17 cellular contexts compared by ENCODE assay signal in genomic region chr1:113998361-113998760, GRCh38. TPM values are rescaled to one million over a fixed set of nuclear protein-coding genes. Genes with fewer than 3 reads are reported as not detected.
A peak's percentile ranks its signal among the peaks of the same experiment; 100 is the strongest.
DNase-seq lines count a peak whose midpoint lies in the region; ATAC-seq and TF ChIP-seq lines count a peak whose summit lies in the region.
"Had no signal": no experiment of that assay in that cellular context is flagged by ENCODE, and none has a peak within 500 bp of the region (broad histone marks: within the 10 kb centered on the region; RNA-seq: fewer than 3 reads in every experiment).

No MANE protein-coding gene starts in this region.

- no peaks in the 10 kb centered on the region for H3K27me3 ChIP-seq in neural progenitor cell
- H3K27me3 ChIP-seq: breast epithelium, pancreas, SJSA1 had no signal

- H3K79me2 ChIP-seq in neural progenitor cell (ENCODE audit: low read depth) = no peaks in the 10 kb centered on the region

- no peak overlapping the region for H3K27ac ChIP-seq in neural progenitor cell
- H3K27ac ChIP-seq: breast epithelium, pancreas, SJSA1 had no signal

- no peak for TF ChIP-seq POLR2A in NB4 (IDR thresholded peaks at IDR 0.05; ENCODE audit: extremely low read depth, insufficient read length)
- TF ChIP-seq POLR2A in erythroblast (IDR thresholded peaks at IDR 0.05; ENCODE audit: low read length) = no peak

- H3K36me3 ChIP-seq in neural progenitor cell = no peaks in the 10 kb centered on the region
- H3K36me3 ChIP-seq: breast epithelium, pancreas, SJSA1 had no signal

- H3K4me2 ChIP-seq in neural progenitor cell = no peak overlapping the region

- no peaks in the 10 kb centered on the region for H3K27me3 Mint-ChIP-seq in neural progenitor cell (ENCODE audit: insufficient read depth, low read depth)

- H3K4me3 ChIP-seq in NB4 (ENCODE audit: low read depth, low read length) (no peak overlapping the region), astrocyte of the spinal cord (ENCODE audit: low read depth, low read length) (no peak overlapping the region), neural progenitor cell (no peak overlapping the region)
- H3K4me3 ChIP-seq: breast epithelium, pancreas, SJSA1 had no signal

- H2AFZ ChIP-seq in neural progenitor cell (replicated peaks) = peak overlapping the region; percentile 83

- no peak overlapping the region for H3K4me3 Mint-ChIP-seq in neural progenitor cell
- H3K4me3 Mint-ChIP-seq: activated B cell treated with CpG ODN at 0.5 μM for 24 hours; activated naive CD4-positive, alpha-beta T cell treated with anti-CD3 and anti-CD28 coated beads, Interleukin-2, amount 10 ng/mL, durations not matched to agents 7 days and 5 days; immature natural killer cell had no signal

- peaks cover 21% of the 10 kb centered on the region for H3K9me3 Mint-ChIP-seq in neural progenitor cell

- no peaks in the 10 kb centered on the region for H3K36me3 Mint-ChIP-seq in neural progenitor cell

- peaks cover 17% of the 10 kb centered on the region for H3K4me1 Mint-ChIP-seq in neural progenitor cell
- H3K4me1 Mint-ChIP-seq: activated B cell treated with CpG ODN at 0.5 μM for 24 hours; activated naive CD4-positive, alpha-beta T cell treated with anti-CD3 and anti-CD28 coated beads, Interleukin-2, amount 10 ng/mL, durations not matched to agents 7 days and 5 days; immature natural killer cell had no signal

- ATAC-seq in GM19035 (IDR thresholded peaks at IDR 0.05; ENCODE audit: unreplicated experiment) = no peak

- H3F3A ChIP-seq in neural progenitor cell (ENCODE audit: low read depth) = peaks cover 16% of the 10 kb centered on the region

- in situ Hi-C loops in astrocyte of the spinal cord (cut with HindIII; ENCODE audit: low sequenced_read_pairs) = no loop called here

- H3K9me3 ChIP-seq in neural progenitor cell (ENCODE audit: low read depth) = peaks cover 6% of the 10 kb centered on the region
- H3K9me3 ChIP-seq: pancreas had no signal

- H4K20me1 ChIP-seq in neural progenitor cell (ENCODE audit: low read depth) = no peaks in the 10 kb centered on the region

- H3K27ac Mint-ChIP-seq in neural progenitor cell = no peak overlapping the region
- H3K27ac Mint-ChIP-seq: activated B cell treated with CpG ODN at 0.5 μM for 24 hours; activated naive CD4-positive, alpha-beta T cell treated with anti-CD3 and anti-CD28 coated beads, Interleukin-2, amount 10 ng/mL, durations not matched to agents 7 days and 5 days; immature natural killer cell had no signal

- TF ChIP-seq CTCF in NB4 (IDR thresholded peaks at IDR 0.05; ENCODE audit: low read depth, low read length) (no peak), astrocyte of the spinal cord (IDR thresholded peaks at IDR 0.05; ENCODE audit: low read depth, low read length) (no peak), neural progenitor cell (IDR thresholded peaks at IDR 0.05) (no peak)

- peaks cover 17% of the 10 kb centered on the region for H3K4me1 ChIP-seq in neural progenitor cell
- H3K4me1 ChIP-seq: breast epithelium, pancreas, SJSA1 had no signal

- no peak overlapping the region for H3K9ac ChIP-seq in neural progenitor cell

- DNase-seq in NCI-H146 (lab: John Stamatoyannopoulos, UW) (peak; percentile 17), NCI-H146 treated with DMSO at 0.1 percent for 48 hours (lab: John Stamatoyannopoulos, UW; ENCODE audit: unreplicated experiment) (no peak), NB4 (ENCODE audit: low read depth) (peak; percentile 22), astrocyte of the spinal cord (ENCODE audit: low read depth, low spot score) (peak; percentile 28), neural progenitor cell (ENCODE audit: low spot score) (no peak), anterior cingulate cortex (lab: John Stamatoyannopoulos, UW) (no peak), erythroblast (lab: John Stamatoyannopoulos, UW) (no peak)
- DNase-seq: ACHN; activated B cell treated with CpG ODN at 0.5 μM for 24 hours; activated naive CD4-positive, alpha-beta T cell treated with anti-CD3 and anti-CD28 coated beads, Interleukin-2, amount 10 ng/mL, durations not matched to agents 7 days and 5 days; Calu3; effector memory CD4-positive, alpha-beta T cell; immature natural killer cell; pancreas had no signal

RNA-seq across cellular contexts. Expression of gene OLFML3, which starts 19.1 kb away (rescaled TPM):
- total RNA-seq in neural progenitor cell (ENCODE audit: low replicate concordance) = 13.4 and 19.3 TPM in 2 replicates
- total RNA-seq: Calu3 had no signal

Comparison
In these comparisons a context has a peak if more than half of its experiments do, and no peak if none do; other contexts are left out.
1. DNase-seq: peak in NCI-H146 (single experiment), NB4 (single experiment) and astrocyte of the spinal cord (single experiment); none in NCI-H146 treated with DMSO at 0.1 percent for 48 hours (single experiment), neural progenitor cell (single experiment), anterior cingulate cortex (0 of 58) and erythroblast (0 of 2).